Comparison of ENCODE assay signal across 1 cellular context in the genomic region with DNA sequence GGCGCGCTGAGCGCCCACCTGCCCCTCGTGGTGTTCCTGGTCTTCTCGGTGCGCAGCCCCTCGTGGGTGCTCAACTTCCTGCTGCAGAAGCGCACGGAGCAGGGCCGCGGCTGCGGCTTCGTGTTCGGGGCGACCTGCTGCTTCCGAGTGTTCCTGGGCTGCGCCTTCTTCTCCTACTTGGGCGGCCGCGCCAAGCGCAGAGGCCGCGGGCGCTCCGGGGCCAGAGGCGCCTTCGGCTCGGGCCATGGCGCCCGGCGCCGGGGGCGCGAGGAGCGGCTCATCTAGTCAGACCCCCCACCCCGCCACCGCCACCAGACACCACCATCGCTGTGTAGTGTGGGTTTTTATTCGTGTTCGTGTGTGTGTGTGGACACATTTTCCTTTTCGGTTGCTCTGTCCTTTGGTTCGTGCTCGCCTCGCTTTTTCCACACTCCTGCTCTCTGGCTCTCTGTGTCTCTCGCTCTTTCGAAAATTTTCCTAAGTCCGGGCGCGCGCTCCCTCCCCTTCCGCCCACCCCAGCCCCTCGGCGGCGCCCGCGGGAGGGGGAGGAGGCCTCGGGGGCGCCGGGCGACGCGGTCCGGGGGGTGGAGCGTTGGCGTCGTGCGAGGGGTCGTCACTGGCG.
TF ChIP-seq lines count a peak whose summit lies in the region.

No MANE protein-coding gene starts in this region.

TF ChIP-seq in HepG2, 621 proteins besides CTCF, POLR2A, EP300 and RAD21 (continued from another document and continues in another):
- TF ChIP-seq, protein P1, sequence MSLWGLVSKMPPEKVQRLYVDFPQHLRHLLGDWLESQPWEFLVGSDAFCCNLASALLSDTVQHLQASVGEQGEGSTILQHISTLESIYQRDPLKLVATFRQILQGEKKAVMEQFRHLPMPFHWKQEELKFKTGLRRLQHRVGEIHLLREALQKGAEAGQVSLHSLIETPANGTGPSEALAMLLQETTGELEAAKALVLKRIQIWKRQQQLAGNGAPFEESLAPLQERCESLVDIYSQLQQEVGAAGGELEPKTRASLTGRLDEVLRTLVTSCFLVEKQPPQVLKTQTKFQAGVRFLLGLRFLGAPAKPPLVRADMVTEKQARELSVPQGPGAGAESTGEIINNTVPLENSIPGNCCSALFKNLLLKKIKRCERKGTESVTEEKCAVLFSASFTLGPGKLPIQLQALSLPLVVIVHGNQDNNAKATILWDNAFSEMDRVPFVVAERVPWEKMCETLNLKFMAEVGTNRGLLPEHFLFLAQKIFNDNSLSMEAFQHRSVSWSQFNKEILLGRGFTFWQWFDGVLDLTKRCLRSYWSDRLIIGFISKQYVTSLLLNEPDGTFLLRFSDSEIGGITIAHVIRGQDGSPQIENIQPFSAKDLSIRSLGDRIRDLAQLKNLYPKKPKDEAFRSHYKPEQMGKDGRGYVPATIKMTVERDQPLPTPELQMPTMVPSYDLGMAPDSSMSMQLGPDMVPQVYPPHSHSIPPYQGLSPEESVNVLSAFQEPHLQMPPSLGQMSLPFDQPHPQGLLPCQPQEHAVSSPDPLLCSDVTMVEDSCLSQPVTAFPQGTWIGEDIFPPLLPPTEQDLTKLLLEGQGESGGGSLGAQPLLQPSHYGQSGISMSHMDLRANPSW (CRISPR knock-in tag; IDR thresholded peaks at IDR 0.05; ENCODE audit: borderline replicate concordance), result no peak
- TF ChIP-seq PAF1 (CRISPR knock-in tag; IDR thresholded peaks at IDR 0.05) (no peak), ZNF234 (CRISPR knock-in tag; conservative IDR thresholded peaks at IDR 0.05) (no peak), MZF1 (CRISPR knock-in tag; IDR thresholded peaks at IDR 0.05; ENCODE audit: borderline replicate concordance) (no peak), ZNF75D (CRISPR knock-in tag; IDR thresholded peaks at IDR 0.05; ENCODE audit: borderline replicate concordance) (no peak), DMAP1 (CRISPR knock-in tag; IDR thresholded peaks at IDR 0.05) (0 out of 2 replicates have a peak, but pooled peaks have one; percentile 23), XRCC5 (optimal IDR thresholded peaks at IDR 0.05; ENCODE audit: low read length) (peak; percentile 56), SNAPC2 (CRISPR knock-in tag; IDR thresholded peaks at IDR 0.05) (peak; percentile 31; the same call in 1 of the 2 replicates), TBX2 (CRISPR knock-in tag; IDR thresholded peaks at IDR 0.05; ENCODE audit: borderline replicate concordance) (peak; percentile 65), MEF2D (CRISPR knock-in tag; IDR thresholded peaks at IDR 0.05) (peak; percentile 56; the same call in 1 of the 2 replicates), HHEX (CRISPR knock-in tag; IDR thresholded peaks at IDR 0.05) (no peak), ZNF101 (CRISPR knock-in tag; IDR thresholded peaks at IDR 0.05; ENCODE audit: borderline replicate concordance, low read depth) (0 out of 2 replicates have a peak, but pooled peaks have one; percentile 42), HOXA9 (CRISPR knock-in tag; IDR thresholded peaks at IDR 0.05; ENCODE audit: borderline replicate concordance) (no peak), MXI1 (IDR thresholded peaks at IDR 0.05; ENCODE audit: borderline replicate concordance, low read depth, low read length) (no peak), ZNF746 (CRISPR knock-in tag; IDR thresholded peaks at IDR 0.05) (peak; percentile 82; the same call in 1 of the 2 replicates), ZNF709 (CRISPR knock-in tag; IDR thresholded peaks at IDR 0.05) (peak; percentile 92), ZNF274 (CRISPR knock-in tag; IDR thresholded peaks at IDR 0.05) (0 out of 2 replicates have a peak, but pooled peaks have one; percentile 27), ZNF605 (CRISPR knock-in tag; IDR thresholded peaks at IDR 0.05) (no peak; the same call in 1 of the 2 replicates), ZNF614 (CRISPR knock-in tag; IDR thresholded peaks at IDR 0.05; ENCODE audit: borderline replicate concordance) (0 out of 2 replicates have a peak, but pooled peaks have one; percentile 21), HNF4G (IDR thresholded peaks at IDR 0.05; ENCODE audit: borderline replicate concordance, low read depth, low read length) (no peak), HNF4G (CRISPR knock-in tag; IDR thresholded peaks at IDR 0.05; ENCODE audit: borderline replicate concordance, low read depth) (no peak), HNF4A (CRISPR knock-in tag; IDR thresholded peaks at IDR 0.05) (no peak), ZNF619 (CRISPR knock-in tag; IDR thresholded peaks at IDR 0.05) (no peak), NONO (IDR thresholded peaks at IDR 0.05) (no peak), NONO (CRISPR knock-in tag; conservative IDR thresholded peaks at IDR 0.05) (peak; percentile 58)
- TF ChIP-seq, protein P2, sequence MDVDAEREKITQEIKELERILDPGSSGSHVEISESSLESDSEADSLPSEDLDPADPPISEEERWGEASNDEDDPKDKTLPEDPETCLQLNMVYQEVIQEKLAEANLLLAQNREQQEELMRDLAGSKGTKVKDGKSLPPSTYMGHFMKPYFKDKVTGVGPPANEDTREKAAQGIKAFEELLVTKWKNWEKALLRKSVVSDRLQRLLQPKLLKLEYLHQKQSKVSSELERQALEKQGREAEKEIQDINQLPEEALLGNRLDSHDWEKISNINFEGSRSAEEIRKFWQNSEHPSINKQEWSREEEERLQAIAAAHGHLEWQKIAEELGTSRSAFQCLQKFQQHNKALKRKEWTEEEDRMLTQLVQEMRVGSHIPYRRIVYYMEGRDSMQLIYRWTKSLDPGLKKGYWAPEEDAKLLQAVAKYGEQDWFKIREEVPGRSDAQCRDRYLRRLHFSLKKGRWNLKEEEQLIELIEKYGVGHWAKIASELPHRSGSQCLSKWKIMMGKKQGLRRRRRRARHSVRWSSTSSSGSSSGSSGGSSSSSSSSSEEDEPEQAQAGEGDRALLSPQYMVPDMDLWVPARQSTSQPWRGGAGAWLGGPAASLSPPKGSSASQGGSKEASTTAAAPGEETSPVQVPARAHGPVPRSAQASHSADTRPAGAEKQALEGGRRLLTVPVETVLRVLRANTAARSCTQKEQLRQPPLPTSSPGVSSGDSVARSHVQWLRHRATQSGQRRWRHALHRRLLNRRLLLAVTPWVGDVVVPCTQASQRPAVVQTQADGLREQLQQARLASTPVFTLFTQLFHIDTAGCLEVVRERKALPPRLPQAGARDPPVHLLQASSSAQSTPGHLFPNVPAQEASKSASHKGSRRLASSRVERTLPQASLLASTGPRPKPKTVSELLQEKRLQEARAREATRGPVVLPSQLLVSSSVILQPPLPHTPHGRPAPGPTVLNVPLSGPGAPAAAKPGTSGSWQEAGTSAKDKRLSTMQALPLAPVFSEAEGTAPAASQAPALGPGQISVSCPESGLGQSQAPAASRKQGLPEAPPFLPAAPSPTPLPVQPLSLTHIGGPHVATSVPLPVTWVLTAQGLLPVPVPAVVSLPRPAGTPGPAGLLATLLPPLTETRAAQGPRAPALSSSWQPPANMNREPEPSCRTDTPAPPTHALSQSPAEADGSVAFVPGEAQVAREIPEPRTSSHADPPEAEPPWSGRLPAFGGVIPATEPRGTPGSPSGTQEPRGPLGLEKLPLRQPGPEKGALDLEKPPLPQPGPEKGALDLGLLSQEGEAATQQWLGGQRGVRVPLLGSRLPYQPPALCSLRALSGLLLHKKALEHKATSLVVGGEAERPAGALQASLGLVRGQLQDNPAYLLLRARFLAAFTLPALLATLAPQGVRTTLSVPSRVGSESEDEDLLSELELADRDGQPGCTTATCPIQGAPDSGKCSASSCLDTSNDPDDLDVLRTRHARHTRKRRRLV (CRISPR knock-in tag; IDR thresholded peaks at IDR 0.05), result no peak
- TF ChIP-seq, protein P3, sequence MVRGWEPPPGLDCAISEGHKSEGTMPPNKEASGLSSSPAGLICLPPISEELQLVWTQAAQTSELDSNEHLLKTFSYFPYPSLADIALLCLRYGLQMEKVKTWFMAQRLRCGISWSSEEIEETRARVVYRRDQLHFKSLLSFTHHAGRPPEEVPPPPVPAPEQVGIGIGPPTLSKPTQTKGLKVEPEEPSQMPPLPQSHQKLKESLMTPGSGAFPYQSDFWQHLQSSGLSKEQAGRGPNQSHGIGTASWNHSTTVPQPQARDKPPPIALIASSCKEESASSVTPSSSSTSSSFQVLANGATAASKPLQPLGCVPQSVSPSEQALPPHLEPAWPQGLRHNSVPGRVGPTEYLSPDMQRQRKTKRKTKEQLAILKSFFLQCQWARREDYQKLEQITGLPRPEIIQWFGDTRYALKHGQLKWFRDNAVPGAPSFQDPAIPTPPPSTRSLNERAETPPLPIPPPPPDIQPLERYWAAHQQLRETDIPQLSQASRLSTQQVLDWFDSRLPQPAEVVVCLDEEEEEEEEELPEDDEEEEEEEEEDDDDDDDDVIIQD (CRISPR knock-in tag; IDR thresholded peaks at IDR 0.05; ENCODE audit: low read depth), result no peak
- TF ChIP-seq, protein P4, sequence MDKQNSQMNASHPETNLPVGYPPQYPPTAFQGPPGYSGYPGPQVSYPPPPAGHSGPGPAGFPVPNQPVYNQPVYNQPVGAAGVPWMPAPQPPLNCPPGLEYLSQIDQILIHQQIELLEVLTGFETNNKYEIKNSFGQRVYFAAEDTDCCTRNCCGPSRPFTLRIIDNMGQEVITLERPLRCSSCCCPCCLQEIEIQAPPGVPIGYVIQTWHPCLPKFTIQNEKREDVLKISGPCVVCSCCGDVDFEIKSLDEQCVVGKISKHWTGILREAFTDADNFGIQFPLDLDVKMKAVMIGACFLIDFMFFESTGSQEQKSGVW (CRISPR knock-in tag; IDR thresholded peaks at IDR 0.05; ENCODE audit: borderline replicate concordance), result no peak
- TF ChIP-seq, protein P5, sequence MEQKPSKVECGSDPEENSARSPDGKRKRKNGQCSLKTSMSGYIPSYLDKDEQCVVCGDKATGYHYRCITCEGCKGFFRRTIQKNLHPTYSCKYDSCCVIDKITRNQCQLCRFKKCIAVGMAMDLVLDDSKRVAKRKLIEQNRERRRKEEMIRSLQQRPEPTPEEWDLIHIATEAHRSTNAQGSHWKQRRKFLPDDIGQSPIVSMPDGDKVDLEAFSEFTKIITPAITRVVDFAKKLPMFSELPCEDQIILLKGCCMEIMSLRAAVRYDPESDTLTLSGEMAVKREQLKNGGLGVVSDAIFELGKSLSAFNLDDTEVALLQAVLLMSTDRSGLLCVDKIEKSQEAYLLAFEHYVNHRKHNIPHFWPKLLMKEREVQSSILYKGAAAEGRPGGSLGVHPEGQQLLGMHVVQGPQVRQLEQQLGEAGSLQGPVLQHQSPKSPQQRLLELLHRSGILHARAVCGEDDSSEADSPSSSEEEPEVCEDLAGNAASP (CRISPR knock-in tag; IDR thresholded peaks at IDR 0.05; ENCODE audit: borderline replicate concordance), result no peak
- TF ChIP-seq, protein P6, sequence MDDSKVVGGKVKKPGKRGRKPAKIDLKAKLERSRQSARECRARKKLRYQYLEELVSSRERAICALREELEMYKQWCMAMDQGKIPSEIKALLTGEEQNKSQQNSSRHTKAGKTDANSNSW (CRISPR knock-in tag; IDR thresholded peaks at IDR 0.05; ENCODE audit: borderline replicate concordance), result peak; percentile 18; the same call in 1 of the 2 replicates
- TF ChIP-seq, protein P7, sequence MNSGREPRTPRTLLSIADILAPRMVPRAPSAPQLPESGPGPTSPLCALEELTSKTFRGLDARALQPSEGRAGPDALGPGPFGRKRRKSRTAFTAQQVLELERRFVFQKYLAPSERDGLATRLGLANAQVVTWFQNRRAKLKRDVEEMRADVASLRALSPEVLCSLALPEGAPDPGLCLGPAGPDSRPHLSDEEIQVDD (CRISPR knock-in tag; IDR thresholded peaks at IDR 0.05; ENCODE audit: borderline replicate concordance), result peak; percentile 72; the same call in 1 of the 2 replicates
- TF ChIP-seq, protein P8, sequence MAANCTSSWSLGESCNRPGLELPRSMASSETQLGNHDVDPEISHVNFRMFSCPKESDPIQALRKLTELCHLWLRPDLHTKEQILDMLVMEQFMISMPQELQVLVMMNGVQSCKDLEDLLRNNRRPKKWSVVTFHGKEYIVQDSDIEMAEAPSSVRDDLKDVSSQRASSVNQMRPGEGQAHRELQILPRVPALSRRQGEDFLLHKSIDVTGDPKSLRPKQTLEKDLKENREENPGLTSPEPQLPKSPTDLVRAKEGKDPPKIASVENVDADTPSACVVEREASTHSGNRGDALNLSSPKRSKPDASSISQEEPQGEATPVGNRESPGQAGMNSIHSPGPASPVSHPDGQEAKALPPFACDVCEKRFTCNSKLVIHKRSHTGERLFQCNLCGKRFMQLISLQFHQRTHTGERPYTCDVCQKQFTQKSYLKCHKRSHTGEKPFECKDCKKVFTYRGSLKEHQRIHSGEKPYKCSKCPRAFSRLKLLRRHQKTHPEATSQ (CRISPR knock-in tag; IDR thresholded peaks at IDR 0.05; ENCODE audit: borderline replicate concordance), result no peak
- TF ChIP-seq, protein P9, sequence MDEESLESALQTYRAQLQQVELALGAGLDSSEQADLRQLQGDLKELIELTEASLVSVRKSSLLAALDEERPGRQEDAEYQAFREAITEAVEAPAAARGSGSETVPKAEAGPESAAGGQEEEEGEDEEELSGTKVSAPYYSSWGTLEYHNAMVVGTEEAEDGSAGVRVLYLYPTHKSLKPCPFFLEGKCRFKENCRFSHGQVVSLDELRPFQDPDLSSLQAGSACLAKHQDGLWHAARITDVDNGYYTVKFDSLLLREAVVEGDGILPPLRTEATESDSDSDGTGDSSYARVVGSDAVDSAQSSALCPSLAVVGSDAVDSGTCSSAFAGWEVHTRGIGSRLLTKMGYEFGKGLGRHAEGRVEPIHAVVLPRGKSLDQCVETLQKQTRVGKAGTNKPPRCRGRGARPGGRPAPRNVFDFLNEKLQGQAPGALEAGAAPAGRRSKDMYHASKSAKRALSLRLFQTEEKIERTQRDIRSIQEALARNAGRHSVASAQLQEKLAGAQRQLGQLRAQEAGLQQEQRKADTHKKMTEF (CRISPR knock-in tag; IDR thresholded peaks at IDR 0.05), result peak; percentile 82
- TF ChIP-seq, protein P10, sequence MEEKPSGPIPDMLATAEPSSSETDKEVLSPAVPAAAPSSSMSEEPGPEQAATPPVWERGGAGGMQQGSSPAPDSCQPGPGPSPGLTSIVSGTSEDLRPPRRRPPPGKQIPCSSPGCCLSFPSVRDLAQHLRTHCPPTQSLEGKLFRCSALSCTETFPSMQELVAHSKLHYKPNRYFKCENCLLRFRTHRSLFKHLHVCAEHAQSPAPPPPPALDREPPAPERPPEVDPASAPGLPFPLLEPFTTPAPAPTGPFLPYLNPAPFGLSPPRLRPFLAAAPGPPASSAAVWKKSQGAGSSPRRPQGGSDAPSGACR (CRISPR knock-in tag; IDR thresholded peaks at IDR 0.05), result peak; percentile 49; the same call in 1 of the 2 replicates
- TF ChIP-seq, protein P11, sequence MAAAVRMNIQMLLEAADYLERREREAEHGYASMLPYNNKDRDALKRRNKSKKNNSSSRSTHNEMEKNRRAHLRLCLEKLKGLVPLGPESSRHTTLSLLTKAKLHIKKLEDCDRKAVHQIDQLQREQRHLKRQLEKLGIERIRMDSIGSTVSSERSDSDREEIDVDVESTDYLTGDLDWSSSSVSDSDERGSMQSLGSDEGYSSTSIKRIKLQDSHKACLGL (CRISPR knock-in tag; IDR thresholded peaks at IDR 0.05), result peak; percentile 84
